Comparison of ENCODE assay signal across 21 cellular contexts in the genomic region with DNA sequence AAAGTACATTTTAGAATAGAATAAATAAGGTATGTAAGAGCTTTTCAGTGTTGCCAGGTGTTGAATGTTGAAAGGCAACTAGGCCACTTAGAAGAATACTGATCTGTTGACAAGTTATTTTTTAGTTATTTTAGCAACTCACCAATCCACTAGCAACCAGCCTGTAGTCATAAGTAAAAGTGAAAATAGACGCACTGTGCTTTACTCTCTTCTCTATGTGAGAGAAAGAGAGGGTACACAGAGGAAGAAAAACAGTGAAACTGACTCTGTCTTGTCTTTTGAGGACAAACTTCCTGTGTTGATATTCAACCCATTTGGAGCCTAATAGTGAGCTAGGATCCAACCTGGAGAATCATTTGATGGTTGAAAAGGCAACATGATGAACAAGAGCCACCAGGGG.
"Had no signal": no experiment of that assay in that cellular context is flagged by ENCODE, and none has a peak within 500 bp of the region (broad histone marks: within the 10 kb centered on the region; RNA-seq: fewer than 3 reads in every experiment).

No MANE protein-coding gene starts in this region.

- H3K9me3 Mint-ChIP-seq: activated CD4-positive, alpha-beta T cell treated with anti-CD3 and anti-CD28 coated beads, Interleukin-2, amount 10 ng/mL, durations not matched to agents 7 days and 5 days; activated naive CD4-positive, alpha-beta T cell treated with anti-CD3 and anti-CD28 coated beads, Interleukin-2, amount 50 U/mL, for 24 hours; stimulated activated naive B cell treated with anti-CD40 and anti-IgM and Interleukin-4, amounts not matched to agents 10 μg/mL and 1 μg/mL and 100 μg/mL, for 72 hours had no signal

- ATAC-seq: body of pancreas; heart right ventricle; left cardiac atrium; natural killer cell; stimulated activated naive B cell treated with anti-CD40 and anti-IgM and Interleukin-4, amounts not matched to agents 10 μg/mL and 1 μg/mL and 100 μg/mL, for 72 hours had no signal

- H3K27me3 Mint-ChIP-seq: activated CD4-positive, alpha-beta T cell treated with anti-CD3 and anti-CD28 coated beads, Interleukin-2, amount 10 ng/mL, durations not matched to agents 7 days and 5 days; activated naive CD4-positive, alpha-beta T cell treated with anti-CD3 and anti-CD28 coated beads, Interleukin-2, amount 50 U/mL, for 24 hours; progenitor cell of endocrine pancreas; stimulated activated naive B cell treated with anti-CD40 and anti-IgM and Interleukin-4, amounts not matched to agents 10 μg/mL and 1 μg/mL and 100 μg/mL, for 72 hours; type B pancreatic cell had no signal

- H3K4me1 Mint-ChIP-seq: activated CD4-positive, alpha-beta T cell treated with anti-CD3 and anti-CD28 coated beads, Interleukin-2, amount 10 ng/mL, durations not matched to agents 7 days and 5 days; activated naive CD4-positive, alpha-beta T cell treated with anti-CD3 and anti-CD28 coated beads, Interleukin-2, amount 50 U/mL, for 24 hours; natural killer cell had no signal

- H3K27ac Mint-ChIP-seq: activated CD4-positive, alpha-beta T cell treated with anti-CD3 and anti-CD28 coated beads, Interleukin-2, amount 10 ng/mL, durations not matched to agents 7 days and 5 days; activated naive CD4-positive, alpha-beta T cell treated with anti-CD3 and anti-CD28 coated beads, Interleukin-2, amount 50 U/mL, for 24 hours; natural killer cell; progenitor cell of endocrine pancreas; stimulated activated naive B cell treated with anti-CD40 and anti-IgM and Interleukin-4, amounts not matched to agents 10 μg/mL and 1 μg/mL and 100 μg/mL, for 72 hours; type B pancreatic cell had no signal

- DNase-seq: activated CD4-positive, alpha-beta T cell treated with anti-CD3 and anti-CD28 coated beads, Interleukin-2, amount 10 ng/mL, durations not matched to agents 7 days and 5 days; activated gamma-delta T cell treated with Interleukin-2 at 50 U/mL for 16 hours; activated T-cell treated with anti-CD3 and anti-CD28 coated beads, Interleukin-2, amount 50 U/mL, for 1 hour; anterior cingulate cortex; body of pancreas; effector CD4-positive, alpha-beta T cell; erythroblast; foreskin fibroblast; heart right ventricle; islet precursor cell; left cardiac atrium; midbrain; natural killer cell; retina; stimulated activated CD4-positive, alpha-beta T cell treated with anti-CD3 and anti-CD28 coated beads, Interleukin-2, amount 100 ng/mL, for 48 hours; stimulated activated CD8-positive, alpha-beta memory T cell treated with anti-CD3 and anti-CD28 coated beads, Interleukin-4, amount 100 ng/mL, for 48 hours; stimulated activated naive B cell treated with anti-CD40 and anti-IgM and Interleukin-4, amounts not matched to agents 10 μg/mL and 1 μg/mL and 100 μg/mL, for 72 hours; testis had no signal

- H3K4me3 Mint-ChIP-seq: activated CD4-positive, alpha-beta T cell treated with anti-CD3 and anti-CD28 coated beads, Interleukin-2, amount 10 ng/mL, durations not matched to agents 7 days and 5 days; activated naive CD4-positive, alpha-beta T cell treated with anti-CD3 and anti-CD28 coated beads, Interleukin-2, amount 50 U/mL, for 24 hours; natural killer cell; stimulated activated naive B cell treated with anti-CD40 and anti-IgM and Interleukin-4, amounts not matched to agents 10 μg/mL and 1 μg/mL and 100 μg/mL, for 72 hours; type B pancreatic cell had no signal
